ENCODE assay signal across 1 cellular context in genomic region chr19:4909897-4910593, GRCh38.
TF ChIP-seq lines count a peak whose summit lies in the region.

No MANE protein-coding gene starts in this region.

TF ChIP-seq in K562, 482 proteins besides CTCF, POLR2A, EP300 and RAD21 (continues in another document):
- TF ChIP-seq ZNF764 (CRISPR knock-in tag; IDR thresholded peaks at IDR 0.05; ENCODE audit: low read depth) (no peak), HDAC8 (tag; IDR thresholded peaks at IDR 0.05) (no peak), SIN3A (IDR thresholded peaks at IDR 0.05; ENCODE audit: borderline replicate concordance in 2 of 2, control insufficient read depth in 1 of 2, low read depth in 2 of 2, low read length in 2 of 2) (peak in 1 of 2 experiments; percentile 57; a peak in 1 of 4 replicates), ZNF232 (CRISPR knock-in tag; IDR thresholded peaks at IDR 0.05) (no peak), ZNF212 (CRISPR knock-in tag; IDR thresholded peaks at IDR 0.05) (no peak), TFAM (CRISPR knock-in tag; conservative IDR thresholded peaks at IDR 0.05) (no peak), KDM4B (IDR thresholded peaks at IDR 0.05; ENCODE audit: borderline replicate concordance in 2 of 2, low read depth in 1 of 2) (no peak), CHD1 (IDR thresholded peaks at IDR 0.05; ENCODE audit: low read length) (peak; percentile 62), HOXB6 (CRISPR knock-in tag; IDR thresholded peaks at IDR 0.05; ENCODE audit: borderline replicate concordance) (no peak), ZNF318 (IDR thresholded peaks at IDR 0.05; ENCODE audit: borderline replicate concordance in 1 of 2, low read depth in 1 of 2) (no peak), E2F4 (CRISPR knock-in tag; IDR thresholded peaks at IDR 0.05; ENCODE audit: low read depth) (peak; percentile 93), ZNF197 (CRISPR knock-in tag; IDR thresholded peaks at IDR 0.05; ENCODE audit: low read depth) (no peak), SPI1 (IDR thresholded peaks at IDR 0.05; ENCODE audit: borderline replicate concordance, low read depth, low read length) (no peak), CHD4 (IDR thresholded peaks at IDR 0.05; ENCODE audit: insufficient read depth, insufficient replicate concordance, low read depth, low read length, poor library complexity, severe bottlenecking) (no peak), PML (IDR thresholded peaks at IDR 0.05; ENCODE audit: low read length) (no peak), ZNF280A (IDR thresholded peaks at IDR 0.05; ENCODE audit: low read depth, partially characterized antibody) (no peak), SP1 (CRISPR knock-in tag; IDR thresholded peaks at IDR 0.05) (peak; percentile 76), RFX1 (IDR thresholded peaks at IDR 0.05) (peak; percentile 58), SNIP1 (IDR thresholded peaks at IDR 0.05; ENCODE audit: low read depth) (no peak), HCFC1 (IDR thresholded peaks at IDR 0.05; ENCODE audit: low read depth, low read length) (0 out of 2 replicates have a peak, but pooled peaks have one; percentile 40), CCNT2 (IDR thresholded peaks at IDR 0.05; ENCODE audit: borderline replicate concordance, extremely low read depth, insufficient read length, low read depth, low read length) (peak; percentile 19), ZNF551 (CRISPR knock-in tag; IDR thresholded peaks at IDR 0.05) (no peak), MBD1 (CRISPR knock-in tag; IDR thresholded peaks at IDR 0.05) (no peak), ETS1 (conservative IDR thresholded peaks at IDR 0.05; ENCODE audit: control insufficient read depth, low read depth, low read length) (no peak; the same call in 1 of the 2 replicates), REST (CRISPR knock-in tag; IDR thresholded peaks at IDR 0.05; ENCODE audit: low read depth) (no peak), HMGN3 (IDR thresholded peaks at IDR 0.05; ENCODE audit: borderline replicate concordance, extremely low read depth, insufficient read length, low read depth, low read length) (peak; percentile 11), ZFP36 (IDR thresholded peaks at IDR 0.05; ENCODE audit: low read depth, low read length, partially characterized antibody) (no peak), ZNF121 (CRISPR knock-in tag; conservative IDR thresholded peaks at IDR 0.05) (no peak), NFIX (CRISPR knock-in tag; IDR thresholded peaks at IDR 0.05; ENCODE audit: low read depth) (no peak), NONO (IDR thresholded peaks at IDR 0.05; ENCODE audit: low read depth in 2 of 2, low read length in 1 of 2) (no peak), NEUROD1 (IDR thresholded peaks at IDR 0.05; ENCODE audit: borderline replicate concordance, low read depth, low read length, partially characterized antibody) (peak; percentile 79), ZBTB7A (IDR thresholded peaks at IDR 0.05; ENCODE audit: borderline replicate concordance, control insufficient read depth, low read depth, low read length) (peak; percentile 92; the same call in 1 of the 2 replicates), ILF3 (IDR thresholded peaks at IDR 0.05; ENCODE audit: borderline replicate concordance) (no peak), RCOR1 (IDR thresholded peaks at IDR 0.05; ENCODE audit: borderline replicate concordance in 1 of 2, low read depth in 2 of 2, low read length in 2 of 2) (0 out of 4 replicates have a peak, but pooled peaks of 1 of the 2 experiments have one; percentile 11), ZHX1 (conservative IDR thresholded peaks at IDR 0.05; ENCODE audit: low read length) (no peak), CBFA2T2 (conservative IDR thresholded peaks at IDR 0.05) (no peak), RBM15 (IDR thresholded peaks at IDR 0.05; ENCODE audit: insufficient read depth, low read length) (no peak), BRF2 (IDR thresholded peaks at IDR 0.05; ENCODE audit: borderline replicate concordance, insufficient read depth, insufficient read length) (no peak)
